Comparison of ENCODE assay signal across 13 cellular contexts in the genomic region with DNA sequence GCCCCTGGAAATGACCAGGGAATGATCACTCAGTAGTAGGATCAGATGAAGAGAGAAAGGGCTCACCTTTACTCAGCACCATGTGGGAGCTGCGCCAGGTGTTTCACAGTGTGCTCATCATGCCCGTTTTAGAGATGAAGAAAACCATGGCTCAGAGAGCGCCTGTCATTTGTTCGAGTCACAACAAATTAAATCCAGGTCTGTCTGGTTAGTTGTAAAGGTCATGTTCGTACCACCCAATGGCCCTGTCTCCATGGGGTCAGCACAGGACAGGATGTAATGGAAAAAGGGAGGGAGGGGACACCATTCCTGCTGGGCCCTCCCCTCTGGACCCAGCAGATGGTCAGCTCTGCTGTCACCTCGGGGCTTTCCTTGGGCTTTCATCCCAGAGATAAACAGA. TPM values are rescaled to one million over a fixed set of nuclear protein-coding genes. Genes with fewer than 3 reads are reported as not detected.
A peak's percentile ranks its signal among the peaks of the same experiment; 100 is the strongest.
DNase-seq lines count a peak whose midpoint lies in the region; ATAC-seq and TF ChIP-seq lines count a peak whose summit lies in the region.
"Had no signal": no experiment of that assay in that cellular context is flagged by ENCODE, and none has a peak within 500 bp of the region (broad histone marks: within the 10 kb centered on the region; RNA-seq: fewer than 3 reads in every experiment).

No MANE protein-coding gene starts in this region.

- no peak for DNase-seq in cardiac muscle cell (ENCODE audit: low read depth in 1 of 2, low spot score in 1 of 2)
- DNase-seq in Right ventricle myocardium superior: no peak
- DNase-seq in upper lobe of left lung: no peak
- no peak for DNase-seq in NCI-H2196 treated with DMSO at 0.1 percent for 48 hours (lab: John Stamatoyannopoulos, UW; ENCODE audit: unreplicated experiment)
- DNase-seq in T-helper 2 cell treated with Interferon-gamma antibody and Interleukin-4, amounts not matched to agents 5 μg/mL and 100 μg/mL, for 36 hours (ENCODE audit: low spot score): no peak
- DNase-seq: amniotic stem cell, DMS53, islet precursor cell, NCI-H1105 had no signal

- no peaks in the 10 kb centered on the region for H3F3A ChIP-seq in neural cell (ENCODE audit: insufficient read depth, low read length, poor library complexity, severe bottlenecking)

- H3K36me3 Mint-ChIP-seq in T-helper 2 cell treated with Interferon-gamma antibody and Interleukin-4, amounts not matched to agents 5 μg/mL and 100 μg/mL, for 36 hours (ENCODE audit: low read depth): no peaks in the 10 kb centered on the region

- H2AFZ ChIP-seq in neural cell (ENCODE audit: low read depth, low read length): no peak overlapping the region

- no peaks in the 10 kb centered on the region for H3K36me3 ChIP-seq in cardiac muscle cell
- no peaks in the 10 kb centered on the region for H3K36me3 ChIP-seq in esophagus (ENCODE audit: control insufficient read depth in 2 of 2, insufficient read depth in 2 of 2, low read length in 1 of 2)
- H3K36me3 ChIP-seq in neural cell (ENCODE audit: insufficient read depth, low read length): no peaks in the 10 kb centered on the region
- H3K36me3 ChIP-seq in upper lobe of left lung: no peaks in the 10 kb centered on the region

- no peaks in the 10 kb centered on the region for H3K9me2 ChIP-seq in neural cell (ENCODE audit: insufficient read depth, low read length)

- H3K4me3 Mint-ChIP-seq in T-helper 2 cell treated with Interferon-gamma antibody and Interleukin-4, amounts not matched to agents 5 μg/mL and 100 μg/mL, for 36 hours: no peak overlapping the region

- H3K27me3 ChIP-seq in cardiac muscle cell: no peaks in the 10 kb centered on the region
- H3K27me3 ChIP-seq in esophagus (ENCODE audit: control insufficient read depth in 1 of 2, insufficient read depth in 2 of 2, low read length in 2 of 2): no peaks in the 10 kb centered on the region
- H3K27me3 ChIP-seq in neural cell (ENCODE audit: insufficient read depth, low read depth, low read length): no peaks in the 10 kb centered on the region
- no peaks in the 10 kb centered on the region for H3K27me3 ChIP-seq in upper lobe of left lung

- H3K9me3 Mint-ChIP-seq in T-helper 2 cell treated with Interferon-gamma antibody and Interleukin-4, amounts not matched to agents 5 μg/mL and 100 μg/mL, for 36 hours: no peaks in the 10 kb centered on the region

- H3K27ac ChIP-seq in cardiac muscle cell: peak overlapping the region; percentile 95
- H3K27ac ChIP-seq in esophagus (ENCODE audit: low read depth in 2 of 2, low read length in 1 of 2): peak overlapping the region; percentile 83 to 88
- peak overlapping the region; percentile 31 for H3K27ac ChIP-seq in neural cell (ENCODE audit: low read length)
- H3K27ac ChIP-seq in upper lobe of left lung: peak overlapping the region; percentile 74 to 90 (median 85)

- H3K27me3 Mint-ChIP-seq in T-helper 2 cell treated with Interferon-gamma antibody and Interleukin-4, amounts not matched to agents 5 μg/mL and 100 μg/mL, for 36 hours (ENCODE audit: low read depth): no peaks in the 10 kb centered on the region

- TF ChIP-seq CTCF in cardiac muscle cell (IDR thresholded peaks at IDR 0.05; ENCODE audit: low read depth, low read length): no peak
- TF ChIP-seq CTCF in neural cell (IDR thresholded peaks at IDR 0.05; ENCODE audit: poor library complexity, severe bottlenecking): no peak
- TF ChIP-seq CTCF in upper lobe of left lung (IDR thresholded peaks at IDR 0.05): no peak

- TF ChIP-seq EP300 in neural cell (conservative IDR thresholded peaks at IDR 0.05; ENCODE audit: poor library complexity, severe bottlenecking) (no peak), upper lobe of left lung (IDR thresholded peaks at IDR 0.05) (peak in 1 of 4 donors; percentile 22)

- H3K4me2 ChIP-seq in neural cell (ENCODE audit: low read length): no peak overlapping the region

- TF ChIP-seq RAD21 in neural cell (conservative IDR thresholded peaks at IDR 0.05): no peak

- peaks cover 43% of the 10 kb centered on the region for H3K4me1 ChIP-seq in cardiac muscle cell (ENCODE audit: low read depth)
- H3K4me1 ChIP-seq in esophagus (ENCODE audit: control insufficient read depth in 2 of 2, insufficient read depth in 2 of 2, low read length in 1 of 2): peaks cover 5 to 18% of the 10 kb centered on the region in 2 donors
- H3K4me1 ChIP-seq in upper lobe of left lung: peaks cover 40 to 57% (median 57%) of the 10 kb centered on the region in 4 donors

- intact Hi-C loops in Right ventricle myocardium superior (cut with DNase I): no loop called here

- H4K20me1 ChIP-seq in neural cell (ENCODE audit: insufficient read depth): no peaks in the 10 kb centered on the region

- H3K9me3 ChIP-seq in cardiac muscle cell (ENCODE audit: low read depth) (no peaks in the 10 kb centered on the region), esophagus (ENCODE audit: control insufficient read depth in 2 of 2, insufficient read depth in 1 of 2, low read depth in 1 of 2, low read length in 1 of 2) (no peaks in the 10 kb centered on the region), neural cell (ENCODE audit: low read length) (no peaks in the 10 kb centered on the region), upper lobe of left lung (no peaks in the 10 kb centered on the region)

- peaks cover 42% of the 10 kb centered on the region for H3K79me2 ChIP-seq in neural cell (replicated peaks; ENCODE audit: insufficient read depth, low read length)

- H3K4me3 ChIP-seq in cardiac muscle cell (no peak overlapping the region), esophagus (ENCODE audit: low read depth in 1 of 2, low read length in 2 of 2) (no peak overlapping the region), neural cell (ENCODE audit: low read length) (peak overlapping the region; percentile 38), upper lobe of left lung (no peak overlapping the region)

- WGBS in esophagus, 2 donors: 40 to 52% methylated on average over 6 of the region's 6 CpGs
- WGBS in upper lobe of left lung, 2 donors: 54 to 64% methylated on average over 6 of the region's 6 CpGs

- TF ChIP-seq POLR2A in upper lobe of left lung (IDR thresholded peaks at IDR 0.05): no peak

- no peak for ATAC-seq in Right ventricle myocardium superior (ENCODE audit: poor library complexity)
- no peak for ATAC-seq in upper lobe of left lung (ENCODE audit: low FRiP score in 2 of 2)
- ATAC-seq in HG03565 (IDR thresholded peaks at IDR 0.05; ENCODE audit: unreplicated experiment): no peak

- H3K9ac ChIP-seq in neural cell (ENCODE audit: low read length): peak overlapping the region; percentile 22

- H3K4me1 Mint-ChIP-seq in T-helper 2 cell treated with Interferon-gamma antibody and Interleukin-4, amounts not matched to agents 5 μg/mL and 100 μg/mL, for 36 hours (ENCODE audit: low read depth): no peaks in the 10 kb centered on the region

- no peak overlapping the region for H3K27ac Mint-ChIP-seq in T-helper 2 cell treated with Interferon-gamma antibody and Interleukin-4, amounts not matched to agents 5 μg/mL and 100 μg/mL, for 36 hours

TF ChIP-seq in neural cell, 6 proteins besides CTCF, POLR2A, EP300 and RAD21:
- TF ChIP-seq REST (IDR thresholded peaks at IDR 0.05; ENCODE audit: borderline replicate concordance) (no peak), EZH2 (IDR thresholded peaks at IDR 0.05; ENCODE audit: borderline replicate concordance, insufficient read depth, low read length, poor library complexity, severe bottlenecking) (no peak), MXI1 (conservative IDR thresholded peaks at IDR 0.05; ENCODE audit: poor library complexity, severe bottlenecking) (no peak), POLR2AphosphoS5 (IDR thresholded peaks at IDR 0.05) (no peak), SMC3 (conservative IDR thresholded peaks at IDR 0.05; ENCODE audit: poor library complexity) (no peak), TAF1 (IDR thresholded peaks at IDR 0.05; ENCODE audit: low read depth) (no peak)

RNA-seq across cellular contexts. Expression of gene KIRREL1, which starts 15.2 kb away (rescaled TPM):
- total RNA-seq in cardiac muscle cell (24.8 and 33.2 TPM in 2 replicates), Right ventricle myocardium superior (9.5 TPM), upper lobe of left lung (10 to 100 TPM; 16.9 to 40.6 (median 25.8) TPM)
- polyA plus RNA-seq in cardiac muscle cell (8.2 and 10.6 TPM in 2 replicates), esophagus (1 to 10 TPM; 2.9 to 3.7 TPM), neural cell (12.9 and 15.7 TPM in 2 replicates)
- 41.4 and 44.6 TPM in 2 replicates for polyA minus RNA-seq in neural cell
- total RNA-seq: T-helper 2 cell treated with Interferon-gamma antibody and Interleukin-4, amounts not matched to agents 100 ng/mL and 5 ng/mL, for 36 hours had no signal

Comparison
In these comparisons a context has a peak if more than half of its experiments do, and no peak if none do; other contexts are left out.
1. H3K27ac ChIP-seq: peak in every context shown above with its lines; median percentile 95 in cardiac muscle cell; 86 in esophagus; 85 in upper lobe of left lung; 31 in neural cell.